In genomic region chrX:46836701-46837542, GRCh38 we compare ENCODE assay signal across 8 cellular contexts. TPM values are rescaled to one million over a fixed set of nuclear protein-coding genes. Genes with fewer than 3 reads are reported as not detected.
DNase-seq lines count a peak whose midpoint lies in the region; ATAC-seq and TF ChIP-seq lines count a peak whose summit lies in the region.

RP2 (plus strand) TSS chrX:46837043; CDS start chrX:46837101, 58 bp downstream.

- peak; percentile 72 for TF ChIP-seq POLR2A in IMR-90 (IDR thresholded peaks at IDR 0.05; ENCODE audit: low read depth, low read length)

- peaks cover 21% of the 10 kb centered on the region for H4K20me1 ChIP-seq in IMR-90 (ENCODE audit: insufficient read depth, low read length)

- POLR2A ChIA-PET in IMR-90 (lab: Charles Lee; ENCODE audit: unreplicated experiment), result no interaction called here

- no TSS peak for BruUV-seq in IMR-90 (replicated peaks; lab: Mats Ljungman, UMichigan)

- H3K4ac ChIP-seq in IMR-90 (ENCODE audit: low read depth, low read length), result peak within 1 kb of the TSS; percentile 82

- peak within 1 kb of the TSS; percentile 10; the same call in 1 of the 2 replicates for H3K4me2 ChIP-seq in IMR-90 (ENCODE audit: low read depth, low read length)

- intact Hi-C loops in IMR-90 (cut with micrococcal nuclease), result loop anchor here (5.0 kb wide), 1 partner anchor 140 kb away; no protein-coding TSS in a partner anchor
- intact Hi-C loops in mucosa of descending colon (cut with DNase I, micrococcal nuclease), result no loop called here

- CTCF ChIA-PET in IMR-90 (lab: Yijun Ruan, JAX), result interaction anchor here (0.6 to 1.5 kb wide), 2 partner anchors 67 to 198 kb away, joined by 3 read pairs; no protein-coding TSS in a partner anchor

- peak within 1 kb of the TSS; percentile 93 for H3K23ac ChIP-seq in IMR-90 (ENCODE audit: low read depth, low read length)

- H3K9me1 ChIP-seq in IMR-90 (ENCODE audit: insufficient read depth, low read length), result no peaks in the 10 kb centered on the region

- no peaks in the 10 kb centered on the region for H3K27me3 ChIP-seq in IMR-90 (ENCODE audit: control insufficient read depth, insufficient read depth, low read length)

- ATAC-seq in GM21529 (IDR thresholded peaks at IDR 0.05; ENCODE audit: unreplicated experiment) (peak; percentile 92), IMR-90 (ENCODE audit: low read depth) (peak; percentile 95), mucosa of descending colon (peak; percentile 96)

- H2BK20ac ChIP-seq in IMR-90 (ENCODE audit: low read depth, low read length), result no peak within 1 kb of the TSS

- 34% methylated on average over 45 of the region's 71 CpGs; no CpG with 5 or more reads in 1 of the 2 experiments for WGBS in IMR-90 (ENCODE audit: extremely low coverage in 2 of 2, insufficient read length in 1 of 2), 2 experiments

- H3K9me3 ChIP-seq in IMR-90 (ENCODE audit: control insufficient read depth, insufficient read depth, low read length) (no peaks in the 10 kb centered on the region), mucosa of descending colon (no peaks in the 10 kb centered on the region)

- H2AFZ ChIP-seq in IMR-90 (replicated peaks; ENCODE audit: low read length, poor library complexity), result peak within 1 kb of the TSS; percentile 86

- H4K5ac ChIP-seq in IMR-90 (ENCODE audit: low read depth, low read length), result peak within 1 kb of the TSS; percentile 7

- TF ChIP-seq RAD21 in IMR-90 (IDR thresholded peaks at IDR 0.05; ENCODE audit: low read length), result no peak

- H3K27ac ChIP-seq in IMR-90 (ENCODE audit: insufficient read depth, low read length), result peak within 1 kb of the TSS; percentile 80

- peak within 1 kb of the TSS; percentile 87 for H3K9ac ChIP-seq in IMR-90 (ENCODE audit: low read depth, low read length)

- peak within 1 kb of the TSS; percentile 80 for H3K14ac ChIP-seq in IMR-90 (replicated peaks; ENCODE audit: low read depth, low read length)

- DNase-seq in DMS114 treated with DMSO at 0.1 percent for 48 hours (lab: John Stamatoyannopoulos, UW; ENCODE audit: unreplicated experiment) (peak; percentile 89), IMR-90 (peak; percentile 92), OCI-M2 (lab: John Stamatoyannopoulos, UW; ENCODE audit: unreplicated experiment) (peak; percentile 77), epithelial cell of proximal tubule (ENCODE audit: low read depth) (peak; percentile 54), mucosa of descending colon (peak; percentile 89 to 95 (median 92))
- peak; percentile 83 for DNase-seq in activated T-cell treated with anti-CD3 and anti-CD28 coated beads, Interleukin-2, amount 50 U/mL, for 1 hour
- peak; percentile 61 to 71 for DNase-seq in stimulated activated CD8-positive, alpha-beta memory T cell treated with anti-CD3 and anti-CD28 coated beads, Interleukin-4, amount 100 ng/mL, for 1 hour (ENCODE audit: low read depth in 2 of 2, low spot score in 1 of 2)

- H3K18ac ChIP-seq in IMR-90 (ENCODE audit: low read depth, low read length), result peak within 1 kb of the TSS; percentile 10; the same call in 1 of the 2 replicates

- H4K91ac ChIP-seq in IMR-90 (ENCODE audit: insufficient read depth, low read depth, low read length), result peak within 1 kb of the TSS; percentile 62

- no peak for TF ChIP-seq CTCF in IMR-90 (conservative IDR thresholded peaks at IDR 0.05; ENCODE audit: low read depth, low read length)
- no peak for TF ChIP-seq CTCF in epithelial cell of proximal tubule (conservative IDR thresholded peaks at IDR 0.05; ENCODE audit: low read depth, low read length)
- TF ChIP-seq CTCF in mucosa of descending colon (IDR thresholded peaks at IDR 0.05), result peak; percentile 11

- H3K56ac ChIP-seq in IMR-90 (ENCODE audit: extremely low read depth, insufficient read depth, low read length), result peak within 1 kb of the TSS; percentile 73; the same call in 1 of the 2 replicates

- in situ Hi-C loops in IMR-90 (cut with MboI; ENCODE audit: low sequenced_read_pairs), result no loop called here

- H3K4me3 ChIP-seq in IMR-90 (ENCODE audit: insufficient read depth, low read depth, low read length), result peak within 1 kb of the TSS; percentile 86
- peak within 1 kb of the TSS; percentile 81 for H3K4me3 ChIP-seq in epithelial cell of proximal tubule (ENCODE audit: low read depth, low read length)
- H3K4me3 ChIP-seq in mucosa of descending colon, result peak within 1 kb of the TSS; percentile 56

- 0 out of 2 replicates have a peak, but pooled peaks cover 2% of the 10 kb centered on the region for H3K4me1 ChIP-seq in IMR-90 (ENCODE audit: control insufficient read depth, insufficient read depth, low read length)
- H3K4me1 ChIP-seq in mucosa of descending colon (ENCODE audit: low read depth), result peaks cover 2% of the 10 kb centered on the region

- H3K36me3 ChIP-seq in IMR-90 (ENCODE audit: control insufficient read depth, insufficient read depth, low read length) (no peaks in the 10 kb centered on the region), mucosa of descending colon (ENCODE audit: low read depth) (no peaks in the 10 kb centered on the region)

- peaks cover 0 to 4% of the 10 kb centered on the region in 2 experiments; a peak in 1 of 4 replicates for H3K79me1 ChIP-seq in IMR-90 (ENCODE audit: low read depth in 1 of 2, low read length in 2 of 2)

- H2AK5ac ChIP-seq in IMR-90 (ENCODE audit: low read depth, low read length), result peak within 1 kb of the TSS; percentile 48

- H2BK120ac ChIP-seq in IMR-90 (ENCODE audit: low read depth, low read length), result peak within 1 kb of the TSS; percentile 64

- peak within 1 kb of the TSS; percentile 48 to 74; a peak in 2 of 4 replicates for H4K8ac ChIP-seq in IMR-90 (ENCODE audit: low read depth in 2 of 2, low read length in 2 of 2)

- peak within 1 kb of the TSS; percentile 48 for H2BK5ac ChIP-seq in IMR-90 (ENCODE audit: low read depth, low read length, poor library complexity, severe bottlenecking)

- peak within 1 kb of the TSS; percentile 89 for H2AK9ac ChIP-seq in IMR-90 (replicated peaks; ENCODE audit: low read depth, low read length, poor library complexity)

- dilution Hi-C loops in IMR-90 (cut with HindIII; ENCODE audit: low sequenced_read_pairs, unreplicated experiment), result no loop called here

- H2BK15ac ChIP-seq in IMR-90 (ENCODE audit: low read depth, low read length), result no peak within 1 kb of the TSS; the same call in 2 of the 3 replicates

TF ChIP-seq in IMR-90, 13 proteins besides CTCF, POLR2A, EP300 and RAD21:
- TF ChIP-seq RFX5 (IDR thresholded peaks at IDR 0.05; ENCODE audit: low read depth, low read length) (0 out of 2 replicates have a peak, but pooled peaks have one; percentile 3), NFE2L2 (IDR thresholded peaks at IDR 0.05; ENCODE audit: low read depth, low read length) (no peak), MAZ (IDR thresholded peaks at IDR 0.05; ENCODE audit: borderline replicate concordance, low read depth, low read length) (peak; percentile 60; the same call in 1 of the 2 replicates), MXI1 (IDR thresholded peaks at IDR 0.05; ENCODE audit: borderline replicate concordance, low read depth, low read length) (no peak), FOS (IDR thresholded peaks at IDR 0.05; ENCODE audit: low read depth, low read length) (no peak), SMC3 (IDR thresholded peaks at IDR 0.05; ENCODE audit: low read depth, low read length) (no peak), RCOR1 (IDR thresholded peaks at IDR 0.05; ENCODE audit: insufficient replicate concordance, low read length) (no peak), BHLHE40 (IDR thresholded peaks at IDR 0.05; ENCODE audit: low read depth, low read length) (no peak), CEBPB (IDR thresholded peaks at IDR 0.05; ENCODE audit: low read depth, low read length) (peak; percentile 74), MAFK (IDR thresholded peaks at IDR 0.05; ENCODE audit: low read depth, low read length) (no peak), CHD1 (IDR thresholded peaks at IDR 0.05; ENCODE audit: low read depth, low read length) (no peak)
- TF ChIP-seq, protein P1, sequence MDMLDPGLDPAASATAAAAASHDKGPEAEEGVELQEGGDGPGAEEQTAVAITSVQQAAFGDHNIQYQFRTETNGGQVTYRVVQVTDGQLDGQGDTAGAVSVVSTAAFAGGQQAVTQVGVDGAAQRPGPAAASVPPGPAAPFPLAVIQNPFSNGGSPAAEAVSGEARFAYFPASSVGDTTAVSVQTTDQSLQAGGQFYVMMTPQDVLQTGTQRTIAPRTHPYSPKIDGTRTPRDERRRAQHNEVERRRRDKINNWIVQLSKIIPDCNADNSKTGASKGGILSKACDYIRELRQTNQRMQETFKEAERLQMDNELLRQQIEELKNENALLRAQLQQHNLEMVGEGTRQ (IDR thresholded peaks at IDR 0.05; ENCODE audit: low read depth, low read length), result no peak
- TF ChIP-seq, protein P2, sequence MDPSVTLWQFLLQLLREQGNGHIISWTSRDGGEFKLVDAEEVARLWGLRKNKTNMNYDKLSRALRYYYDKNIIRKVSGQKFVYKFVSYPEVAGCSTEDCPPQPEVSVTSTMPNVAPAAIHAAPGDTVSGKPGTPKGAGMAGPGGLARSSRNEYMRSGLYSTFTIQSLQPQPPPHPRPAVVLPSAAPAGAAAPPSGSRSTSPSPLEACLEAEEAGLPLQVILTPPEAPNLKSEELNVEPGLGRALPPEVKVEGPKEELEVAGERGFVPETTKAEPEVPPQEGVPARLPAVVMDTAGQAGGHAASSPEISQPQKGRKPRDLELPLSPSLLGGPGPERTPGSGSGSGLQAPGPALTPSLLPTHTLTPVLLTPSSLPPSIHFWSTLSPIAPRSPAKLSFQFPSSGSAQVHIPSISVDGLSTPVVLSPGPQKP (IDR thresholded peaks at IDR 0.05; ENCODE audit: borderline replicate concordance, low read depth, low read length), result no peak

RNA-seq across cellular contexts. Expression of gene RP2, which starts in this region (rescaled TPM):
- total RNA-seq in IMR-90 (2012; rRNA removed) (17.0 and 23.9 TPM in 2 replicates), epithelial cell of proximal tubule (7.0 and 16.3 TPM in 2 replicates), mucosa of descending colon (10 to 100 TPM; 12.1 to 16.9 (median 13.8) TPM)
- 4.7 and 6.8 TPM in 2 replicates for polyA plus RNA-seq in IMR-90 (2012; rRNA removed)
- polyA plus RNA-seq in IMR-90 (2012; cell fraction: cytosol; rRNA removed), result 1.6 and 2.1 TPM in 2 replicates
- polyA plus RNA-seq in IMR-90 (2012; cell fraction: nucleus; rRNA removed; ENCODE audit: low replicate concordance), result 0.77 and 2.5 TPM in 2 replicates

Comparison
In these comparisons a context has a peak if more than half of its experiments do, and no peak if none do; other contexts are left out.
1. Peak in every context shown above with its lines: DNase-seq, ATAC-seq, H3K4me3 ChIP-seq and H3K27ac ChIP-seq.